6 cellular contexts compared by ENCODE assay signal in the genomic region with DNA sequence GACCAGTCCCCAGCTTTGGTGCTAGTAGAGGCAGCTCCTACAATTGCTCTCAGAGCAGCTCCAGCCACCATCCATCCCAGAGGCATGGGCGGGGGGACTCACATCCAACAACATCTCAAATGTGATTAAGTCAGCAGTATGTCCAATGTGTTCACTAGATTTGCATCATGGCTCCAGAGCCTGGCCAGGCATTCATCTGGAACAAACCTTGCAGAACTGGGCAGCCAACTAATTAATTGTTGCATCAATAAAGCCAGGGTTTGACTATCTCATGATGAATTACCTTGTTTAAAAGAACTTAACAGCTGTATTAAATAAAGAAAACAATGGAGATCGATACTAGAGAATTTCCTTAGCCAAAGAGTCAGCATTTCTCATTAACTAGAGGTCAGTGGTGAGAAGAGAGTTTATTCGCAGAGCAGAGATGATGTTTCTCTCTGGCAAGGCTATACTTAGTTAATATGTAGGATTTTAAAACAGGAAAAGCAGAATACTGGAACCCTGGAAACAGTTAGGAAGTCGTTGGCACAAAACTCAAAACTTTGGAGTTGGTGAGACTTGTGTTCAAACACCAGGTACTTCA.
"Had no signal": no experiment of that assay in that cellular context is flagged by ENCODE, and none has a peak within 500 bp of the region (broad histone marks: within the 10 kb centered on the region; RNA-seq: fewer than 3 reads in every experiment).

No MANE protein-coding gene starts in this region.

- H3K4me3 Mint-ChIP-seq: H9, IgD-negative memory B cell had no signal

- DNase-seq: GM23248, GOT3, H9, HCEC 1CT, KBM-7 had no signal

- H2AFZ ChIP-seq: GM23248 had no signal

- H3K9ac ChIP-seq: GM23248 had no signal

- H3K4me1 Mint-ChIP-seq: IgD-negative memory B cell had no signal

- H3K27ac Mint-ChIP-seq: H9, IgD-negative memory B cell had no signal

- H3K36me3 Mint-ChIP-seq: IgD-negative memory B cell had no signal

- H3K27ac ChIP-seq: GM23248 had no signal

- H3K4me3 ChIP-seq: GM23248 had no signal
